In genomic region chr1:108214641-108215465, GRCh38 we compare ENCODE assay signal across 9 cellular contexts. TPM values are rescaled to one million over a fixed set of nuclear protein-coding genes. Genes with fewer than 3 reads are reported as not detected.
DNase-seq lines count a peak whose midpoint lies in the region; ATAC-seq and TF ChIP-seq lines count a peak whose summit lies in the region.
"Not testable (repeated sequence)": the region's sequence is repeated elsewhere in the genome, so short reads cannot be mapped to it uniquely, and the experiment has no call there.
"Had no signal": no experiment of that assay in that cellular context is flagged by ENCODE, and none has a peak within 500 bp of the region (broad histone marks: within the 10 kb centered on the region; RNA-seq: fewer than 3 reads in every experiment).

No MANE protein-coding gene starts in this region.

- H3K9me3 Mint-ChIP-seq in CD4-positive, alpha-beta T cell = not testable (repeated sequence)

- H3K36me3 Mint-ChIP-seq in CD4-positive, alpha-beta T cell (ENCODE audit: low read depth) = not testable (repeated sequence)

- H4K20me1 ChIP-seq in SU-DHL-6 (ENCODE audit: low read depth, low read length) = not testable (repeated sequence)

- H3K9me3 ChIP-seq in CD4-positive, alpha-beta T cell (ENCODE audit: control insufficient read depth, low read length); SU-DHL-6 (ENCODE audit: insufficient read depth, low read length); colonic mucosa; gastrocnemius medialis: not testable (repeated sequence)

- H3K4me2 ChIP-seq in SU-DHL-6 (ENCODE audit: low read depth, low read length, poor library complexity, severe bottlenecking) = not testable (repeated sequence)

- not testable (repeated sequence) for H3K4me3 ChIP-seq in SU-DHL-6 (ENCODE audit: insufficient read depth, low read length, poor library complexity, severe bottlenecking); colonic mucosa; kidney epithelial cell (ENCODE audit: low read depth, low read length); gastrocnemius medialis

- H3K9me2 ChIP-seq in SU-DHL-6 (replicated peaks; ENCODE audit: insufficient read depth, low read length) = not testable (repeated sequence)

- H3K4me1 ChIP-seq in colonic mucosa, gastrocnemius medialis: not testable (repeated sequence)

- not testable (repeated sequence) for TF ChIP-seq POLR2A in gastrocnemius medialis (IDR thresholded peaks at IDR 0.05)

- POLR2A ChIA-PET in CD4-positive, alpha-beta T cell (lab: Charles Lee) = not testable (repeated sequence)

- not testable (repeated sequence) for H3K27ac ChIP-seq in CD4-positive, alpha-beta T cell (ENCODE audit: low read depth, low read length); SU-DHL-6 (ENCODE audit: low read depth, low read length); colonic mucosa; gastrocnemius medialis

- intact Hi-C loops in CD4-positive, alpha-beta T cell (cut with DNase I, micrococcal nuclease); colonic mucosa (cut with DNase I); gastrocnemius medialis (cut with DNase I; ENCODE audit: low total_unique reads): not testable (repeated sequence)

- H3K27ac Mint-ChIP-seq in CD4-positive, alpha-beta T cell = not testable (repeated sequence)

- not testable (repeated sequence) for DNase-seq in CD4-positive, alpha-beta T cell; colonic mucosa; kidney epithelial cell (ENCODE audit: low read depth); gastrocnemius medialis
- DNase-seq in NCI-H2171 treated with DMSO at 0.1 percent for 48 hours (lab: John Stamatoyannopoulos, UW) = peak; percentile 47

- not testable (repeated sequence) for H3K79me2 ChIP-seq in SU-DHL-6 (ENCODE audit: insufficient read depth, low read length)

- not testable (repeated sequence) for H3K9ac ChIP-seq in SU-DHL-6 (ENCODE audit: low read length); colonic mucosa (ENCODE audit: low read depth in 2 of 2, low read length in 2 of 2)

- H3K4me3 Mint-ChIP-seq in CD4-positive, alpha-beta T cell = not testable (repeated sequence)

- H3F3A ChIP-seq in SU-DHL-6 (ENCODE audit: insufficient read depth) = not testable (repeated sequence)

- ATAC-seq in CD4-positive, alpha-beta T cell (ENCODE audit: poor library complexity) = peak; percentile 86
- ATAC-seq in GM18907 (IDR thresholded peaks at IDR 0.05; ENCODE audit: unreplicated experiment) (peak; percentile 66), HG03378 (IDR thresholded peaks at IDR 0.05; ENCODE audit: unreplicated experiment) (peak; percentile 51)
- not testable (repeated sequence) for ATAC-seq in gastrocnemius medialis

- peak; percentile 78 for TF ChIP-seq CTCF in CD4-positive, alpha-beta T cell (IDR thresholded peaks at IDR 0.05)
- TF ChIP-seq CTCF in SU-DHL-6 (IDR thresholded peaks at IDR 0.05; ENCODE audit: insufficient read depth, low read length, poor library complexity, severe bottlenecking) = peak; percentile 21
- TF ChIP-seq CTCF in colonic mucosa (IDR thresholded peaks at IDR 0.05) = peak; percentile 71
- peak; percentile 45 for TF ChIP-seq CTCF in kidney epithelial cell (IDR thresholded peaks at IDR 0.05; ENCODE audit: insufficient read depth, low read length, poor library complexity, severe bottlenecking)
- peak in 3 of 5 experiments; percentile 35 to 53 (median 47) for TF ChIP-seq CTCF in gastrocnemius medialis (IDR thresholded peaks at IDR 0.05 in 4 of 5, conservative IDR thresholded peaks at IDR 0.05 in 1 of 5)

- H2AFZ ChIP-seq in SU-DHL-6 (ENCODE audit: low read depth, low read length, severe bottlenecking) = not testable (repeated sequence)

- not testable (repeated sequence) for H3K36me3 ChIP-seq in SU-DHL-6 (ENCODE audit: low read length); colonic mucosa; kidney epithelial cell (ENCODE audit: control insufficient read depth, insufficient read depth, low read length); gastrocnemius medialis

- CTCF ChIA-PET in CD4-positive, alpha-beta T cell (lab: Charles Lee) = interaction anchor here (0.9 kb wide), 1 partner anchor 429 kb away, joined by 3 read pairs; no protein-coding TSS in a partner anchor

- not testable (repeated sequence) for H3K4me1 Mint-ChIP-seq in CD4-positive, alpha-beta T cell (ENCODE audit: low read depth)

- in situ Hi-C loops in gastrocnemius medialis (cut with MboI; ENCODE audit: low sequenced_read_pairs in 4 of 4) = loop anchor here in 3 of 4 donors (25.0 kb wide), 3 partner anchors 122 to 472 kb away; partner anchors contain the start of gene PRPF38B (in 1 of the 3)

- not testable (repeated sequence) for H3K27me3 ChIP-seq in CD4-positive, alpha-beta T cell (ENCODE audit: control insufficient read depth, insufficient read depth, low read length); SU-DHL-6 (ENCODE audit: low read length); colonic mucosa; kidney epithelial cell (ENCODE audit: control insufficient read depth, insufficient read depth, low read length); gastrocnemius medialis

- H3K27me3 Mint-ChIP-seq in CD4-positive, alpha-beta T cell = peaks cover 43% of the 10 kb centered on the region

RNA-seq across cellular contexts. Expression of gene SLC25A24, which starts 14.7 kb away (rescaled TPM):
- 1 to 10 TPM; 4.9 to 5.5 TPM for total RNA-seq in CD4-positive, alpha-beta T cell
- total RNA-seq in colonic mucosa = 10 to 100 TPM; 55.5 to 94.6 TPM
- total RNA-seq in kidney epithelial cell = 66.3 and 66.6 TPM in 2 replicates
- 10 to 100 TPM in 2 of 4 donors, 1 to 10 TPM in 2; 6.8 to 12.3 (median 9.3) TPM for total RNA-seq in gastrocnemius medialis

RNA-seq across cellular contexts. Expression of gene NBPF4, which starts 29.0 kb away (rescaled TPM):
- total RNA-seq in CD4-positive, alpha-beta T cell = under 1 TPM in 1 of 2 experiments, not detected in 1; 0.11 TPM
- total RNA-seq in colonic mucosa = under 1 TPM; 0.37 to 0.59 TPM
- not detected in 2 replicates for total RNA-seq in kidney epithelial cell
- total RNA-seq in gastrocnemius medialis = not detected
- total RNA-seq: urinary bladder had no signal

Comparison
In these comparisons a context has a peak if more than half of its experiments do, and no peak if none do; other contexts are left out.
1. CTCF ChIP-seq: peak in every context shown above with its lines; median percentile 78 in CD4-positive, alpha-beta T cell; 71 in colonic mucosa; 47 in gastrocnemius medialis; 45 in kidney epithelial cell; 21 in SU-DHL-6.